In the genomic region with DNA sequence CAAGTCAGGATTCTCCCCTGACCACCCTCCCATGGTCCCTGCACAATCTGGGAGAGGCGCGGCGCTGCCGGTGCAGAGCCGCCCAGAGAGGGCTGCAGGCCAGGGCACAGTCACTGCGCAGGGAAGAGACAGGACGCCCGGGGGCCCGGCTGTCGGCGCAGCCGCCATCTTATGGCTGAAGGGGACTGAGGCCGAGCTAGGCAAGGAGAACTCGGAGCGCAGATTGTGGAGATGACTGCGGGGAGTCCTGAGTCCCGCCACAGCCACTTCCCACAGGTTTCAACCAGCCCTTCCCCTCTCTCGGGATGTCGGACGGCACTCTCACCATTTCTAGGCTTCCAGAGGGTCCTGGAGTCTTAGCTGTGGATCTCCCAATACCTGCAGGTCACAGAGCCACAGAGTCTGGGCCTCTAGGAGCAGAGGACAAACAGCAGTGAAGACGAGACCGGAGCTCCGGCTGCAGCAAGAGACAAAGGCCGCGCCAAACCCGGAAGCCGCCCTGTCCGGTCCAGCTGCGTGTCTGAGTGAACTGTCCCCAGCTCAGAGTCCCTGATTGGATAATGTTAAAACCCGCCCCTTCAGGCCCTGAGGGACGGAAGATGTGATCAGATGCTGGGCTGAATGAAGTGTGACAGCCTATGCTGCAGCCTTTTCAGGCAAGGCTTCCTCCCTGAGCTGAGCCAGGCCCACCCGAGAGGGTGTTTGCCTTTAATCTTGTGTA, we compare ENCODE assay signal across 8 cellular contexts. TPM values are rescaled to one million over a fixed set of nuclear protein-coding genes. Genes with fewer than 3 reads are reported as not detected.
DNase-seq lines count a peak whose midpoint lies in the region; ATAC-seq and TF ChIP-seq lines count a peak whose summit lies in the region.

A gene (minus strand): TSS at position 526 of the 721 bp plus-strand sequence. CDS start 198 bp downstream, at position 328.

- peak within 1 kb of the TSS; percentile 97 for H3K4me3 Mint-ChIP-seq in natural killer cell

- peaks cover 34 to 38% of the 10 kb centered on the region in 2 donors for H3K4me1 Mint-ChIP-seq in natural killer cell

- no peaks in the 10 kb centered on the region for H3K9me3 Mint-ChIP-seq in natural killer cell

- intact Hi-C loops in natural killer cell (cut with micrococcal nuclease), result loop anchor here (1.0 to 10.0 kb wide), 4 partner anchors 29 to 187 kb away; a partner anchor contains a TSS

- H2AFZ ChIP-seq in Karpas-422 (ENCODE audit: low read length), result peak within 1 kb of the TSS; percentile 86; the same call in 1 of the 2 replicates

- H3K79me2 ChIP-seq in Karpas-422 (ENCODE audit: low read length), result peaks cover 50% of the 10 kb centered on the region

- H3K4me3 ChIP-seq in Karpas-422 (ENCODE audit: low read length), result peak within 1 kb of the TSS; percentile 98
- H3K4me3 ChIP-seq in fibroblast of mammary gland (ENCODE audit: control insufficient read depth, low read depth, low read length), result peak within 1 kb of the TSS; percentile 97

- TF ChIP-seq CTCF in fibroblast of mammary gland (conservative IDR thresholded peaks at IDR 0.05; ENCODE audit: control insufficient read depth, insufficient read depth, low read depth, low read length) (no peak), natural killer cell (IDR thresholded peaks at IDR 0.05) (no peak)

- H3K27me3 ChIP-seq in Karpas-422 (ENCODE audit: low read length), result no peaks in the 10 kb centered on the region

- no peaks in the 10 kb centered on the region for H4K20me1 ChIP-seq in Karpas-422 (ENCODE audit: insufficient read depth, low read depth, low read length)

- peak within 1 kb of the TSS; percentile 80 for H3K27ac ChIP-seq in Karpas-422 (ENCODE audit: low read length)

- ATAC-seq in GM21786 (IDR thresholded peaks at IDR 0.05; ENCODE audit: unreplicated experiment) (peak; percentile 99), natural killer cell (peak; percentile 97 to 100 (median 98))

- H3K27ac Mint-ChIP-seq in natural killer cell, result peak within 1 kb of the TSS; percentile 98

- peak within 1 kb of the TSS; percentile 71 for H3K4me2 ChIP-seq in Karpas-422 (ENCODE audit: low read depth, low read length, poor library complexity, severe bottlenecking)

- H3K36me3 Mint-ChIP-seq in natural killer cell, result peaks cover 14% of the 10 kb centered on the region

- H3K9me2 ChIP-seq in Karpas-422 (replicated peaks; ENCODE audit: insufficient read depth, low read length), result no peaks in the 10 kb centered on the region

- H3K36me3 ChIP-seq in Karpas-422 (ENCODE audit: insufficient read depth, low read length), result peaks cover 37% of the 10 kb centered on the region

- H3K4me1 ChIP-seq in Karpas-422 (ENCODE audit: low read length), result peaks cover 11% of the 10 kb centered on the region

- no peaks in the 10 kb centered on the region for H3K27me3 Mint-ChIP-seq in natural killer cell (ENCODE audit: low read depth in 2 of 2)

- peak; percentile 92 for DNase-seq in DMS79 (lab: John Stamatoyannopoulos, UW)
- DNase-seq in Karpas-422, result peak; percentile 97
- DNase-seq in RPMI8226, result peak; percentile 91
- peak; percentile 42 to 55 for DNase-seq in activated T-helper 1 cell treated with anti-CD3 and anti-CD28 coated beads, Interleukin-2, amount 50 U/mL, for 16 hours (ENCODE audit: low read depth in 1 of 2, low spot score in 1 of 2)
- DNase-seq in fibroblast of mammary gland (ENCODE audit: low read depth), result peak; percentile 90
- DNase-seq in natural killer cell, result peak; percentile 73
- DNase-seq in stimulated activated naive CD4-positive, alpha-beta T cell treated with Interleukin-2 at 50 U/mL for 16 hours (lab: John Stamatoyannopoulos, UW), result peak; percentile 76

- H3K9ac ChIP-seq in Karpas-422 (ENCODE audit: low read length), result peak within 1 kb of the TSS; percentile 99

- peaks cover 11% of the 10 kb centered on the region for H3K9me3 ChIP-seq in Karpas-422 (ENCODE audit: low read length)

RNA-seq across cellular contexts. Expression of the gene that starts here (rescaled TPM):
- 17.9 and 60.8 TPM in 2 replicates for total RNA-seq in Karpas-422 (2014; rRNA removed; shearing (Covaris generic); ENCODE audit: low replicate concordance)
- total RNA-seq in natural killer cell, result 10 to 100 TPM; 21.2 to 24.4 (median 24.4) TPM

Comparison
In these comparisons a context has a peak if more than half of its experiments do, and no peak if none do; other contexts are left out.
1. Peak in every context shown above with its lines: DNase-seq, ATAC-seq, H3K4me3 ChIP-seq and H3K27ac ChIP-seq.